1 cellular context compared by ENCODE assay signal in genomic region chr12:68636268-68636667, GRCh38.
TF ChIP-seq lines count a peak whose summit lies in the region.

No MANE protein-coding gene starts in this region.

TF ChIP-seq in GM23338, 12 proteins besides CTCF, POLR2A, EP300 and RAD21 (continued from another document):
- TF ChIP-seq ZNF462 (CRISPR knock-in tag; IDR thresholded peaks at IDR 0.05) (no peak), STAT1 (IDR thresholded peaks at IDR 0.05; ENCODE audit: unreplicated experiment) (no peak)
